16 cellular contexts compared by ENCODE assay signal in the genomic region with DNA sequence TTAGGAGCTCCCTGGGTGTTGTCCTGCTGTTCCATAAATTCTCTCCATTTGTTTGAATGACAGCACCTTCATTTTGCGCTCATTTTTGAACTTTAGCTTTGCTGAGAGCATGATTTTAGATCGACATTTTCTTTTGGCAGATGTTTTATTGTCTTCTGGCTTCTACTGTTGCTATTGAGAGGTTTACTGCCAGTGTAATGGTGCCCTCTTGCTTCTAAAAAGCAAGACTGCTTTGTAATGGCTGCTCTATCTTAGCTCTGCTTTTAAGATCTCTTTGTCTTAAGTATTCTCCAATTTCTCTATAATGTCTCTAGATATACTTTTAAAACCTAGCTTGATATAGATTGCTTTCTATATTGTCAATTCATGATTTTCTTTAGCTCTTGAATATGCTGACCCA. TPM values are rescaled to one million over a fixed set of nuclear protein-coding genes. Genes with fewer than 3 reads are reported as not detected.
DNase-seq lines count a peak whose midpoint lies in the region; ATAC-seq and TF ChIP-seq lines count a peak whose summit lies in the region.
"Had no signal": no experiment of that assay in that cellular context is flagged by ENCODE, and none has a peak within 500 bp of the region (broad histone marks: within the 10 kb centered on the region; RNA-seq: fewer than 3 reads in every experiment).

No MANE protein-coding gene starts in this region.

- H3K36me3 ChIP-seq in MM.1S (replicated peaks; ENCODE audit: insufficient read depth, low read length) = no peaks in the 10 kb centered on the region

- no peak overlapping the region for H2AFZ ChIP-seq in MM.1S (ENCODE audit: low read length)

- H4K20me1 ChIP-seq in MM.1S (ENCODE audit: insufficient read depth, low read length) = no peaks in the 10 kb centered on the region

- no peak overlapping the region for H3K27ac ChIP-seq in MM.1S (ENCODE audit: low read length)
- H3K27ac ChIP-seq: A549, psoas muscle, upper lobe of left lung had no signal

- H3K9ac ChIP-seq in MM.1S (ENCODE audit: low read length) = no peak overlapping the region

- H3K4me2 ChIP-seq in MM.1S (ENCODE audit: low read depth, low read length) = no peak overlapping the region
- H3K4me2 ChIP-seq: A549 had no signal

- no peaks in the 10 kb centered on the region for H3K4me1 ChIP-seq in MM.1S (ENCODE audit: low read length)
- H3K4me1 ChIP-seq: A549, psoas muscle, upper lobe of left lung had no signal

- ATAC-seq in activated T-helper 17 cell treated with anti-CD3 and anti-CD28 coated beads, Interleukin-2, amount 50 U/mL, for 72 hours (replicated peaks) = peak; percentile 51
- ATAC-seq in left colon = peak; percentile 52
- no peak for ATAC-seq in HG03378 (IDR thresholded peaks at IDR 0.05; ENCODE audit: unreplicated experiment)
- ATAC-seq: A549, GM12878, psoas muscle had no signal

- no peak overlapping the region for H3K27ac Mint-ChIP-seq in activated T-helper 17 cell treated with anti-CD3 and anti-CD28 coated beads, Interleukin-2, amount 50 U/mL, for 72 hours
- H3K27ac Mint-ChIP-seq: activated B cell treated with CpG ODN at 0.5 μM for 24 hours, mesothelial cell of epicardium had no signal

- intact Hi-C loops in left colon (cut with DNase I, micrococcal nuclease) = no loop called here

- no peaks in the 10 kb centered on the region for H3K9me3 Mint-ChIP-seq in activated T-helper 17 cell treated with anti-CD3 and anti-CD28 coated beads, Interleukin-2, amount 50 U/mL, for 72 hours
- H3K9me3 Mint-ChIP-seq: activated B cell treated with CpG ODN at 0.5 μM for 24 hours, mesothelial cell of epicardium had no signal

- peak; percentile 17; the same call in 1 of the 2 replicates for TF ChIP-seq CTCF in MM.1S (IDR thresholded peaks at IDR 0.05; ENCODE audit: low read length)

- H3K79me2 ChIP-seq in MM.1S (ENCODE audit: low read length) = no peaks in the 10 kb centered on the region

- H3K4me3 Mint-ChIP-seq in activated T-helper 17 cell treated with anti-CD3 and anti-CD28 coated beads, Interleukin-2, amount 50 U/mL, for 72 hours = no peak overlapping the region
- H3K4me3 Mint-ChIP-seq: activated B cell treated with CpG ODN at 0.5 μM for 24 hours, mesothelial cell of epicardium had no signal

- H3F3A ChIP-seq in MM.1S (ENCODE audit: insufficient read depth, low read length) = no peaks in the 10 kb centered on the region

- H3K27me3 Mint-ChIP-seq in activated T-helper 17 cell treated with anti-CD3 and anti-CD28 coated beads, Interleukin-2, amount 50 U/mL, for 72 hours = no peaks in the 10 kb centered on the region
- H3K27me3 Mint-ChIP-seq: activated B cell treated with CpG ODN at 0.5 μM for 24 hours had no signal

- no peaks in the 10 kb centered on the region for H3K9me2 ChIP-seq in MM.1S (replicated peaks; ENCODE audit: insufficient read depth, low read length)

- no peaks in the 10 kb centered on the region for H3K4me1 Mint-ChIP-seq in activated T-helper 17 cell treated with anti-CD3 and anti-CD28 coated beads, Interleukin-2, amount 50 U/mL, for 72 hours
- H3K4me1 Mint-ChIP-seq: mesothelial cell of epicardium had no signal

- H3K36me3 Mint-ChIP-seq in activated T-helper 17 cell treated with anti-CD3 and anti-CD28 coated beads, Interleukin-2, amount 50 U/mL, for 72 hours (ENCODE audit: low read depth) = peaks cover 53% of the 10 kb centered on the region

- H3K27me3 ChIP-seq in MM.1S (replicated peaks; ENCODE audit: insufficient read depth, low read length) = no peaks in the 10 kb centered on the region
- H3K27me3 ChIP-seq: upper lobe of left lung had no signal

- DNase-seq in DMS53 (lab: John Stamatoyannopoulos, UW) = peak; percentile 27
- DNase-seq in DMS53 treated with DMSO at 0.1 percent for 48 hours (lab: John Stamatoyannopoulos, UW; ENCODE audit: unreplicated experiment) = no peak
- peak; percentile 26 for DNase-seq in MM.1S
- no peak for DNase-seq in left colon
- no peak for DNase-seq in NK-92 treated with Interleukin-12 subunit alpha and Interleukin-12 subunit beta, amount 100 ng/mL, for 24 hours (lab: John Stamatoyannopoulos, UW)
- DNase-seq in activated CD4-positive, alpha-beta T cell treated with anti-CD3 and anti-CD28 coated beads, Interleukin-2, amount 50 U/mL, for 4 hours = no peak
- DNase-seq: activated B cell treated with CpG ODN at 0.5 μM for 24 hours; activated CD8-positive, alpha-beta memory T cell treated with anti-CD3 and anti-CD28 coated beads, Interleukin-2, amount 50 U/mL, for 4 hours; DMS79; psoas muscle; upper lobe of left lung had no signal

- no peak overlapping the region for H3K4me3 ChIP-seq in MM.1S (ENCODE audit: low read length)
- H3K4me3 ChIP-seq: A549, GM12878, psoas muscle, upper lobe of left lung had no signal

- no peaks in the 10 kb centered on the region for H3K9me3 ChIP-seq in MM.1S (replicated peaks; ENCODE audit: insufficient read depth, low read length)
- H3K9me3 ChIP-seq: A549, psoas muscle, upper lobe of left lung had no signal

RNA-seq across cellular contexts. Expression of a gene that starts 27.8 kb away (rescaled TPM):
- 10 to 100 TPM; 26.6 to 33.0 TPM for total RNA-seq in activated T-helper 17 cell treated with anti-CD3 and anti-CD28 coated beads, Interleukin-2, amount 50 U/mL, for 72 hours
- total RNA-seq in left colon = 10 to 100 TPM in 1 of 2 donors, 1 to 10 TPM in 1; 7.3 to 11.0 TPM

RNA-seq across cellular contexts. Expression of a gene that starts 28.0 kb away (rescaled TPM):
- not detected for total RNA-seq in activated T-helper 17 cell treated with anti-CD3 and anti-CD28 coated beads, Interleukin-2, amount 50 U/mL, for 72 hours
- total RNA-seq in left colon = not detected
- total RNA-seq: activated B cell treated with CpG ODN at 0.5 μM for 24 hours, GM12878, mesothelial cell of epicardium, psoas muscle, upper lobe of left lung had no signal

RNA-seq across cellular contexts. Expression of a gene that starts 41.9 kb away (rescaled TPM):
- 1 to 10 TPM; 3.9 to 5.6 TPM for total RNA-seq in activated T-helper 17 cell treated with anti-CD3 and anti-CD28 coated beads, Interleukin-2, amount 50 U/mL, for 72 hours
- under 1 TPM; 0.81 to 0.92 TPM for total RNA-seq in left colon
- total RNA-seq: activated B cell treated with CpG ODN at 0.5 μM for 24 hours had no signal

RNA-seq across cellular contexts. Expression of a gene that starts 49.9 kb away (rescaled TPM):
- 10 to 100 TPM; 39.5 to 55.2 TPM for total RNA-seq in activated T-helper 17 cell treated with anti-CD3 and anti-CD28 coated beads, Interleukin-2, amount 50 U/mL, for 72 hours
- total RNA-seq in left colon = 10 to 100 TPM; 18.3 TPM
- total RNA-seq: GM12878, mesothelial cell of epicardium had no signal

Comparison
In these comparisons a context has a peak if more than half of its experiments do, and no peak if none do; other contexts are left out.
1. DNase-seq: peak in DMS53 (single experiment) and MM.1S (single experiment); none in DMS53 treated with DMSO at 0.1 percent for 48 hours (single experiment), left colon (0 of 2), NK-92 treated with Interleukin-12 subunit alpha and Interleukin-12 subunit beta, amount 100 ng/mL, for 24 hours (single experiment) and activated CD4-positive, alpha-beta T cell treated with anti-CD3 and anti-CD28 coated beads, Interleukin-2, amount 50 U/mL, for 4 hours (0 of 2).